ENCODE assay signal across 1 cellular context in genomic region chr20:63765082-63765873, GRCh38.
TF ChIP-seq lines count a peak whose summit lies in the region.

No MANE protein-coding gene starts in this region.

TF ChIP-seq in HepG2, 621 proteins besides CTCF, POLR2A, EP300 and RAD21 (continued from another document and continues in another):
- TF ChIP-seq ZNF512B (CRISPR knock-in tag; IDR thresholded peaks at IDR 0.05; ENCODE audit: borderline replicate concordance) (no peak; the same call in 1 of the 2 replicates), SP140L (CRISPR knock-in tag; IDR thresholded peaks at IDR 0.05; ENCODE audit: borderline replicate concordance) (no peak), ZNF709 (CRISPR knock-in tag; IDR thresholded peaks at IDR 0.05) (no peak), GPN1 (CRISPR knock-in tag; IDR thresholded peaks at IDR 0.05; ENCODE audit: borderline replicate concordance) (no peak), POGZ (CRISPR knock-in tag; IDR thresholded peaks at IDR 0.05) (peak; percentile 48; the same call in 1 of the 2 replicates), ZNF136 (CRISPR knock-in tag; IDR thresholded peaks at IDR 0.05; ENCODE audit: low read depth) (0 out of 2 replicates have a peak, but pooled peaks have one; percentile 43), MED1 (CRISPR knock-in tag; IDR thresholded peaks at IDR 0.05) (peak; percentile 78), CENPX (CRISPR knock-in tag; IDR thresholded peaks at IDR 0.05) (no peak), KDM1A (CRISPR knock-in tag; IDR thresholded peaks at IDR 0.05) (no peak), PRPF4 (IDR thresholded peaks at IDR 0.05; ENCODE audit: low read depth, low read length, poor library complexity, severe bottlenecking) (no peak), BCLAF1 (IDR thresholded peaks at IDR 0.05) (no peak), GABPA (IDR thresholded peaks at IDR 0.05; ENCODE audit: low read depth, low read length) (no peak), GABPA (CRISPR knock-in tag; IDR thresholded peaks at IDR 0.05; ENCODE audit: low read depth) (peak; percentile 62), ZSCAN31 (CRISPR knock-in tag; IDR thresholded peaks at IDR 0.05; ENCODE audit: low read depth) (no peak; the same call in 1 of the 2 replicates), ZNF280D (CRISPR knock-in tag; IDR thresholded peaks at IDR 0.05) (peak; percentile 69; the same call in 1 of the 2 replicates), CENPBD1 (CRISPR knock-in tag; IDR thresholded peaks at IDR 0.05; ENCODE audit: borderline replicate concordance, low read depth) (no peak), MLXIP (CRISPR knock-in tag; IDR thresholded peaks at IDR 0.05; ENCODE audit: borderline replicate concordance) (no peak), MTA1 (CRISPR knock-in tag; IDR thresholded peaks at IDR 0.05; ENCODE audit: borderline replicate concordance) (peak; percentile 52; the same call in 1 of the 2 replicates), RBM39 (IDR thresholded peaks at IDR 0.05; ENCODE audit: low read depth, low read length, poor library complexity, severe bottlenecking) (no peak), KDM3A (CRISPR knock-in tag; IDR thresholded peaks at IDR 0.05; ENCODE audit: low read depth) (no peak), FOXO1 (CRISPR knock-in tag; IDR thresholded peaks at IDR 0.05) (peak; percentile 12), ELF3 (CRISPR knock-in tag; IDR thresholded peaks at IDR 0.05) (peak; percentile 96), ELF4 (CRISPR knock-in tag; IDR thresholded peaks at IDR 0.05; ENCODE audit: borderline replicate concordance) (peak; percentile 72; the same call in 1 of the 2 replicates), ZFAT (CRISPR knock-in tag; conservative IDR thresholded peaks at IDR 0.05) (no peak), EZH2 (conservative IDR thresholded peaks at IDR 0.05; ENCODE audit: low read depth, low read length) (no peak), NFIC (IDR thresholded peaks at IDR 0.05; ENCODE audit: low read length) (no peak), KLF15 (CRISPR knock-in tag; IDR thresholded peaks at IDR 0.05; ENCODE audit: borderline replicate concordance) (0 out of 2 replicates have a peak, but pooled peaks have one; percentile 1), ZNF326 (CRISPR knock-in tag; IDR thresholded peaks at IDR 0.05; ENCODE audit: borderline replicate concordance) (no peak), SATB2 (CRISPR knock-in tag; IDR thresholded peaks at IDR 0.05) (no peak), ZNF501 (CRISPR knock-in tag; IDR thresholded peaks at IDR 0.05) (peak; percentile 69), CEBPB (IDR thresholded peaks at IDR 0.05; ENCODE audit: borderline replicate concordance, low read depth, low read length) (no peak), ZNF432 (CRISPR knock-in tag; IDR thresholded peaks at IDR 0.05; ENCODE audit: borderline replicate concordance) (no peak), ZSCAN22 (CRISPR knock-in tag; IDR thresholded peaks at IDR 0.05) (no peak), ERF (CRISPR knock-in tag; IDR thresholded peaks at IDR 0.05) (peak; percentile 28; the same call in 1 of the 2 replicates), ZNF264 (CRISPR knock-in tag; IDR thresholded peaks at IDR 0.05) (peak; percentile 66; the same call in 1 of the 2 replicates)
- TF ChIP-seq, protein P1, sequence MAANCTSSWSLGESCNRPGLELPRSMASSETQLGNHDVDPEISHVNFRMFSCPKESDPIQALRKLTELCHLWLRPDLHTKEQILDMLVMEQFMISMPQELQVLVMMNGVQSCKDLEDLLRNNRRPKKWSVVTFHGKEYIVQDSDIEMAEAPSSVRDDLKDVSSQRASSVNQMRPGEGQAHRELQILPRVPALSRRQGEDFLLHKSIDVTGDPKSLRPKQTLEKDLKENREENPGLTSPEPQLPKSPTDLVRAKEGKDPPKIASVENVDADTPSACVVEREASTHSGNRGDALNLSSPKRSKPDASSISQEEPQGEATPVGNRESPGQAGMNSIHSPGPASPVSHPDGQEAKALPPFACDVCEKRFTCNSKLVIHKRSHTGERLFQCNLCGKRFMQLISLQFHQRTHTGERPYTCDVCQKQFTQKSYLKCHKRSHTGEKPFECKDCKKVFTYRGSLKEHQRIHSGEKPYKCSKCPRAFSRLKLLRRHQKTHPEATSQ (CRISPR knock-in tag; IDR thresholded peaks at IDR 0.05; ENCODE audit: borderline replicate concordance), result no peak
- TF ChIP-seq, protein P2, sequence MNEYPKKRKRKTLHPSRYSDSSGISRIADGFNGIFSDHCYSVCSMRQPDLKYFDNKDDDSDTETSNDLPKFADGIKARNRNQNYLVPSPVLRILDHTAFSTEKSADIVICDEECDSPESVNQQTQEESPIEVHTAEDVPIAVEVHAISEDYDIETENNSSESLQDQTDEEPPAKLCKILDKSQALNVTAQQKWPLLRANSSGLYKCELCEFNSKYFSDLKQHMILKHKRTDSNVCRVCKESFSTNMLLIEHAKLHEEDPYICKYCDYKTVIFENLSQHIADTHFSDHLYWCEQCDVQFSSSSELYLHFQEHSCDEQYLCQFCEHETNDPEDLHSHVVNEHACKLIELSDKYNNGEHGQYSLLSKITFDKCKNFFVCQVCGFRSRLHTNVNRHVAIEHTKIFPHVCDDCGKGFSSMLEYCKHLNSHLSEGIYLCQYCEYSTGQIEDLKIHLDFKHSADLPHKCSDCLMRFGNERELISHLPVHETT (CRISPR knock-in tag; conservative IDR thresholded peaks at IDR 0.05), result no peak
- TF ChIP-seq, protein P3, sequence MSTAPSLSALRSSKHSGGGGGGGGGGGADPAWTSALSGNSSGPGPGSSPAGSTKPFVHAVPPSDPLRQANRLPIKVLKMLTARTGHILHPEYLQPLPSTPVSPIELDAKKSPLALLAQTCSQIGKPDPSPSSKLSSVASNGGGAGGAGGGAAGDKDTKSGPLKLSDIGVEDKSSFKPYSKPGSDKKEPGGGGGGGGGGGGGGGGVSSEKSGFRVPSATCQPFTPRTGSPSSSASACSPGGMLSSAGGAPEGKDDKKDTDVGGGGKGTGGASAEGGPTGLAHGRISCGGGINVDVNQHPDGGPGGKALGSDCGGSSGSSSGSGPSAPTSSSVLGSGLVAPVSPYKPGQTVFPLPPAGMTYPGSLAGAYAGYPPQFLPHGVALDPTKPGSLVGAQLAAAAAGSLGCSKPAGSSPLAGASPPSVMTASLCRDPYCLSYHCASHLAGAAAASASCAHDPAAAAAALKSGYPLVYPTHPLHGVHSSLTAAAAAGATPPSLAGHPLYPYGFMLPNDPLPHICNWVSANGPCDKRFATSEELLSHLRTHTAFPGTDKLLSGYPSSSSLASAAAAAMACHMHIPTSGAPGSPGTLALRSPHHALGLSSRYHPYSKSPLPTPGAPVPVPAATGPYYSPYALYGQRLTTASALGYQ (CRISPR knock-in tag; IDR thresholded peaks at IDR 0.05), result no peak
- TF ChIP-seq, protein P4, sequence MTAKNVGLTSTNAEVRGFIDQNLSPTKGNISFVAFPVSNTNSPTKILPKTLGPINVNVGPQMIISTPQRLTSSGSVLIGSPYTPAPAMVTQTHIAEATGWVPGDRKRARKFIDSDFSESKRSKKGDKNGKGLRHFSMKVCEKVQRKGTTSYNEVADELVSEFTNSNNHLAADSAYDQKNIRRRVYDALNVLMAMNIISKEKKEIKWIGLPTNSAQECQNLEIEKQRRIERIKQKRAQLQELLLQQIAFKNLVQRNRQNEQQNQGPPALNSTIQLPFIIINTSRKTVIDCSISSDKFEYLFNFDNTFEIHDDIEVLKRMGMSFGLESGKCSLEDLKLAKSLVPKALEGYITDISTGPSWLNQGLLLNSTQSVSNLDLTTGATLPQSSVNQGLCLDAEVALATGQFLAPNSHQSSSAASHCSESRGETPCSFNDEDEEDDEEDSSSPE (CRISPR knock-in tag; IDR thresholded peaks at IDR 0.05), result 0 out of 2 replicates have a peak, but pooled peaks have one; percentile 43
